Comparison of ENCODE assay signal across 8 cellular contexts in genomic region chr7:152030059-152030458, GRCh38. TPM values are rescaled to one million over a fixed set of nuclear protein-coding genes. Genes with fewer than 3 reads are reported as not detected.
DNase-seq lines count a peak whose midpoint lies in the region; TF ChIP-seq lines count a peak whose summit lies in the region.
"Not testable (repeated sequence)": the region's sequence is repeated elsewhere in the genome, so short reads cannot be mapped to it uniquely, and the experiment has no call there.

No MANE protein-coding gene starts in this region.

- H3K4me3 Mint-ChIP-seq in CD8-positive, alpha-beta memory T cell, result peak overlapping the region in 2 of 7 donors; percentile 17 to 23

- not testable (repeated sequence) for H3K27ac ChIP-seq in CD8-positive, alpha-beta memory T cell (ENCODE audit: low read depth, low read length); HEK293 (ENCODE audit: extremely low read depth, low read depth, low read length); cardiac muscle cell; stomach

- H3K4me3 ChIP-seq in CD8-positive, alpha-beta memory T cell (ENCODE audit: low read length); HEK293 (ENCODE audit: low read depth, low read length); cardiac fibroblast (replicated peaks in 1 of 2; ENCODE audit: low read depth in 2 of 2, low read length in 2 of 2); cardiac muscle cell; stomach: not testable (repeated sequence)

- DNase-seq in CD8-positive, alpha-beta memory T cell, result not testable (repeated sequence)
- DNase-seq in NCI-H345 (lab: John Stamatoyannopoulos, UW), result peak; percentile 7
- DNase-seq in SKM-1 treated with dmso at 0.1 percent for 144 hours (lab: John Stamatoyannopoulos, UW; ENCODE audit: unreplicated experiment), result peak; percentile 6
- DNase-seq in cardiac fibroblast (ENCODE audit: low read depth in 2 of 2), result peak; percentile 52 to 73
- DNase-seq in cardiac muscle cell (ENCODE audit: low read depth in 1 of 2, low spot score in 1 of 2), result peak; percentile 53 to 60
- DNase-seq in midbrain (lab: John Stamatoyannopoulos, UW), result peak; percentile 15
- peak; percentile 61 for DNase-seq in stomach

- not testable (repeated sequence) for H3K27me3 Mint-ChIP-seq in CD8-positive, alpha-beta memory T cell

- not testable (repeated sequence) for H3K36me3 ChIP-seq in CD8-positive, alpha-beta memory T cell (ENCODE audit: insufficient read depth, low read length); cardiac muscle cell
- peaks cover 0 to 24% of the 10 kb centered on the region in 2 experiments; a peak in 1 of 3 replicates for H3K36me3 ChIP-seq in HEK293 (ENCODE audit: control insufficient read depth in 2 of 2, insufficient read depth in 1 of 2, low read length in 2 of 2)
- H3K36me3 ChIP-seq in stomach, result peaks cover 0 to 11% (median 5%) of the 10 kb centered on the region in 4 donors

- not testable (repeated sequence) for H3K9me3 ChIP-seq in CD8-positive, alpha-beta memory T cell (ENCODE audit: low read length); HEK293 (ENCODE audit: control insufficient read depth, insufficient read depth, low read depth, low read length); cardiac muscle cell (ENCODE audit: low read depth); stomach

- intact Hi-C loops in stomach (cut with DNase I; ENCODE audit: low total_unique reads), result not testable (repeated sequence)

- peaks cover 26% of the 10 kb centered on the region for H3K4me1 ChIP-seq in CD8-positive, alpha-beta memory T cell (ENCODE audit: insufficient read depth, low read length)
- H3K4me1 ChIP-seq in HEK293 (ENCODE audit: control insufficient read depth, insufficient read depth, low read length); cardiac muscle cell (ENCODE audit: low read depth): not testable (repeated sequence)
- H3K4me1 ChIP-seq in stomach, result peaks cover 13 to 48% (median 23%) of the 10 kb centered on the region in 4 donors

- H3K27me3 ChIP-seq in CD8-positive, alpha-beta memory T cell (ENCODE audit: insufficient read depth, low read length, poor library complexity, severe bottlenecking); cardiac muscle cell; stomach: not testable (repeated sequence)

- TF ChIP-seq EP300 in stomach (IDR thresholded peaks at IDR 0.05), result not testable (repeated sequence)

- CTCF ChIA-PET in CD8-positive, alpha-beta memory T cell (lab: Charles Lee), result not testable (repeated sequence)
- CTCF ChIA-PET in HEK293 (lab: Yijun Ruan, JAX), result interaction anchor here (0.8 kb wide), 1 partner anchor 534 kb away, joined by 3 read pairs; no protein-coding TSS in a partner anchor

- POLR2A ChIA-PET in CD8-positive, alpha-beta memory T cell (lab: Charles Lee); HEK293 (lab: Yijun Ruan, JAX): not testable (repeated sequence)

- not testable (repeated sequence) for TF ChIP-seq CTCF in HEK293 (tag by site-specific recombination; IDR thresholded peaks at IDR 0.05)
- TF ChIP-seq CTCF in cardiac fibroblast (IDR thresholded peaks at IDR 0.05; ENCODE audit: low read depth, low read length) (peak; percentile 56), cardiac muscle cell (IDR thresholded peaks at IDR 0.05; ENCODE audit: low read depth, low read length) (peak; percentile 48), stomach (IDR thresholded peaks at IDR 0.05) (peak in 4 of 7 experiments; percentile 22 to 38 (median 28))

- H3K27ac Mint-ChIP-seq in CD8-positive, alpha-beta memory T cell, result peak overlapping the region in 6 of 8 donors; percentile 5 to 96 (median 58)

- 75 to 84% (median 79%) methylated on average over 10 of the region's 10 CpGs for WGBS in stomach, 5 donors

- not testable (repeated sequence) for H3K9me3 Mint-ChIP-seq in CD8-positive, alpha-beta memory T cell

- H3K4me1 Mint-ChIP-seq in CD8-positive, alpha-beta memory T cell, result peaks cover 52 to 87% (median 62%) of the 10 kb centered on the region in 3 donors

- peaks cover 7 to 63% (median 14%) of the 10 kb centered on the region in 3 donors for H3K36me3 Mint-ChIP-seq in CD8-positive, alpha-beta memory T cell

- not testable (repeated sequence) for TF ChIP-seq POLR2A in stomach (IDR thresholded peaks at IDR 0.05)

TF ChIP-seq in HEK293, 187 proteins besides CTCF, POLR2A, EP300 and RAD21:
- TF ChIP-seq SETDB1 (IDR thresholded peaks at IDR 0.05; ENCODE audit: insufficient read length, low read length) (peak; percentile 15), ZNF654 (tag by site-specific recombination; IDR thresholded peaks at IDR 0.05; ENCODE audit: low read depth) (0 out of 2 replicates have a peak, but pooled peaks have one; percentile 6)

RNA-seq across cellular contexts. Expression of gene GALNT11, which starts 4.6 kb away (rescaled TPM):
- 10 to 100 TPM; 20.3 to 21.5 TPM for total RNA-seq in CD8-positive, alpha-beta memory T cell
- polyA plus RNA-seq in CD8-positive, alpha-beta memory T cell, result 65.3 TPM
- total RNA-seq in cardiac muscle cell (41.6 and 44.3 TPM in 2 replicates), stomach (100 to 1,000 TPM in 1 of 5 donors, 10 to 100 TPM in 4; 21.4 to 331 (median 36.5) TPM)
- polyA plus RNA-seq in cardiac muscle cell (49.4 and 53.7 TPM in 2 replicates), stomach (10 to 100 TPM; 13.6 to 16.6 (median 15.9) TPM)
